In the genomic region with DNA sequence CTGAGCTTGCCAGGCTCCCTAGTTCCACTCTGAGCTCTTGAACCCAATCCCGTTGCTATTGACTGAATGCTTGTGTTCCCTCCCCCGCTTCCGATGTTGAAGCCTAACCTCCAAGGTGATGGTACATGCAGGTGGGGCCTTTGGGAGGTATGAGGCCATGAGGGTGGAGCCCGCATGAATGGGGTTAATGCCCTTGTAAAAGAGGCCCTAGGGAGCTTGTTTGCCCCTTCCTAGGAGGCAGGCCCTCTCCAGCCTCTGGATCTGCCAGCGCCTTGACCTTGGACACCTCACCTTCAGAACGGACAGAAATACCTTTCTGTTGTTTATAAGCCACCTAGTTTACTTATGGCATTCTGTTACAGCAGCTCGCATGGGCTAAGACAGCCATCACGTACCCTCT, we compare ENCODE assay signal across 27 cellular contexts.
"Had no signal": no experiment of that assay in that cellular context is flagged by ENCODE, and none has a peak within 500 bp of the region (broad histone marks: within the 10 kb centered on the region; RNA-seq: fewer than 3 reads in every experiment).

No MANE protein-coding gene starts in this region.

- H3K27ac Mint-ChIP-seq: activated CD4-positive, alpha-beta memory T cell treated with anti-CD3 and anti-CD28 coated beads, Interleukin-2, amount 10 ng/mL, durations not matched to agents 7 days and 5 days; activated CD4-positive, alpha-beta T cell treated with anti-CD3 and anti-CD28 coated beads, Interleukin-2, amount 10 ng/mL, durations not matched to agents 7 days and 5 days; activated naive CD8-positive, alpha-beta T cell; activated T-cell treated with anti-CD3 and anti-CD28 coated beads, Interleukin-2, amount 50 U/mL, for 24 hours; activated T-cell treated with anti-CD3 and anti-CD28 coated beads, Interleukin-2, amount 50 U/mL, for 72 hours; brain; effector memory CD8-positive, alpha-beta T cell; WTC11 had no signal

- H3K9me3 Mint-ChIP-seq: activated CD4-positive, alpha-beta memory T cell treated with anti-CD3 and anti-CD28 coated beads, Interleukin-2, amount 10 ng/mL, durations not matched to agents 7 days and 5 days; activated CD4-positive, alpha-beta T cell treated with anti-CD3 and anti-CD28 coated beads, Interleukin-2, amount 10 ng/mL, durations not matched to agents 7 days and 5 days; activated T-cell treated with anti-CD3 and anti-CD28 coated beads, Interleukin-2, amount 50 U/mL, for 24 hours; activated T-cell treated with anti-CD3 and anti-CD28 coated beads, Interleukin-2, amount 50 U/mL, for 72 hours; central memory CD8-positive, alpha-beta T cell; effector memory CD8-positive, alpha-beta T cell; WTC11 had no signal

- H3K36me3 Mint-ChIP-seq: activated naive CD8-positive, alpha-beta T cell; brain; WTC11 had no signal

- ATAC-seq: activated T-cell treated with anti-CD3 and anti-CD28 coated beads, Interleukin-2, amount 50 U/mL, for 72 hours; effector memory CD8-positive, alpha-beta T cell; gastroesophageal sphincter had no signal

- H3K9me3 ChIP-seq: ascending aorta, esophagus muscularis mucosa, gastroesophageal sphincter had no signal

- H3K4me3 ChIP-seq: ascending aorta, esophagus muscularis mucosa, gastroesophageal sphincter had no signal

- H3K36me3 ChIP-seq: ascending aorta, esophagus muscularis mucosa, gastroesophageal sphincter had no signal

- H3K4me1 Mint-ChIP-seq: activated CD4-positive, alpha-beta memory T cell treated with anti-CD3 and anti-CD28 coated beads, Interleukin-2, amount 10 ng/mL, durations not matched to agents 7 days and 5 days; activated CD4-positive, alpha-beta T cell treated with anti-CD3 and anti-CD28 coated beads, Interleukin-2, amount 10 ng/mL, durations not matched to agents 7 days and 5 days; brain; central memory CD8-positive, alpha-beta T cell had no signal

- H3K4me3 Mint-ChIP-seq: activated CD4-positive, alpha-beta memory T cell treated with anti-CD3 and anti-CD28 coated beads, Interleukin-2, amount 10 ng/mL, durations not matched to agents 7 days and 5 days; activated CD4-positive, alpha-beta T cell treated with anti-CD3 and anti-CD28 coated beads, Interleukin-2, amount 10 ng/mL, durations not matched to agents 7 days and 5 days; activated naive CD8-positive, alpha-beta T cell; activated T-cell treated with anti-CD3 and anti-CD28 coated beads, Interleukin-2, amount 50 U/mL, for 24 hours; activated T-cell treated with anti-CD3 and anti-CD28 coated beads, Interleukin-2, amount 50 U/mL, for 72 hours; brain; central memory CD8-positive, alpha-beta T cell; effector memory CD8-positive, alpha-beta T cell; WTC11 had no signal

- H3K27me3 Mint-ChIP-seq: activated CD4-positive, alpha-beta memory T cell treated with anti-CD3 and anti-CD28 coated beads, Interleukin-2, amount 10 ng/mL, durations not matched to agents 7 days and 5 days; activated CD4-positive, alpha-beta T cell treated with anti-CD3 and anti-CD28 coated beads, Interleukin-2, amount 10 ng/mL, durations not matched to agents 7 days and 5 days; activated naive CD8-positive, alpha-beta T cell; activated T-cell treated with anti-CD3 and anti-CD28 coated beads, Interleukin-2, amount 50 U/mL, for 24 hours; brain had no signal

- H3K27me3 ChIP-seq: ascending aorta, esophagus muscularis mucosa had no signal

- H3K27ac ChIP-seq: ascending aorta, esophagus muscularis mucosa, gastroesophageal sphincter had no signal

- H3K4me1 ChIP-seq: ascending aorta, esophagus muscularis mucosa, gastroesophageal sphincter had no signal

- DNase-seq: activated CD4-positive, alpha-beta memory T cell treated with anti-CD3 and anti-CD28 coated beads, Interleukin-2, amount 10 ng/mL, durations not matched to agents 7 days and 5 days; activated CD4-positive, alpha-beta T cell treated with anti-CD3 and anti-CD28 coated beads for 1 hour; activated CD4-positive, alpha-beta T cell treated with anti-CD3 and anti-CD28 coated beads for 4 hours; activated CD4-positive, alpha-beta T cell treated with anti-CD3 and anti-CD28 coated beads, Interleukin-2, amount 10 ng/mL, durations not matched to agents 7 days and 5 days; activated CD4-positive, alpha-beta T cell treated with anti-CD3 and anti-CD28 coated beads, Interleukin-2, amount 50 U/mL, for 4 hours; activated CD8-positive, alpha-beta memory T cell treated with anti-CD3 and anti-CD28 coated beads, Interleukin-2, amount 50 U/mL, for 48 hours; activated gamma-delta T cell; activated naive CD4-positive, alpha-beta T cell; activated naive CD4-positive, alpha-beta T cell treated with anti-CD3 and anti-CD28 coated beads, Interleukin-2, amount 50 U/mL, for 16 hours; activated T-cell treated with anti-CD3 and anti-CD28 coated beads for 4 hours; activated T-cell treated with anti-CD3 and anti-CD28 coated beads, Interleukin-2, amount 50 U/mL, for 24 hours; activated T-cell treated with anti-CD3 and anti-CD28 coated beads, Interleukin-2, amount 50 U/mL, for 72 hours; cortex of kidney; dermis blood vessel endothelial cell; effector CD4-positive, alpha-beta T cell; effector memory CD8-positive, alpha-beta T cell; erythroblast; foreskin melanocyte; T-helper 2 cell had no signal

- FAIRE-seq: bronchial epithelial cell had no signal
